13 cellular contexts compared by ENCODE assay signal in the genomic region with DNA sequence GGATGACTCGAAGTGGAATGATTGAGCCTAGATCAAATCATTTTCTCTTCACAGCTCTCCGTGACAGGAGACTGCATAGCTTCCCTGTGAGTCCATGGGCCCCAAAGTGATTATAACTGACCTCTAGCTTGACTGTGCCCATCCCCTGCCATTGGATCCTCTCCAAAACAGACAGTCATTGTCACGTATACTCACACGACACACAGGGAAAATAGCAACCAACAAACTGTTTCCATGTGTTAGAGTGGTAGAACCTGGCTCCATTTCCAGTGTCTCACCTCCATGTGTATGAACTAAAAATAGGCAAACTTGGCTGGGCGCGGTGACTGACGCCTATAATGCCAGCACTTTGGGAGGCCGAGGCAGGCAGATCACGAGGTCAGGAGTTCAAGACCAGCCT. TPM values are rescaled to one million over a fixed set of nuclear protein-coding genes. Genes with fewer than 3 reads are reported as not detected.
DNase-seq lines count a peak whose midpoint lies in the region; TF ChIP-seq lines count a peak whose summit lies in the region.
"Had no signal": no experiment of that assay in that cellular context is flagged by ENCODE, and none has a peak within 500 bp of the region (broad histone marks: within the 10 kb centered on the region; RNA-seq: fewer than 3 reads in every experiment).

No MANE protein-coding gene starts in this region.

- H3K9me3 ChIP-seq in MG63, result no peaks in the 10 kb centered on the region
- H3K9me3 ChIP-seq in mesodermal cell (ENCODE audit: control insufficient read depth, low read length), result no peaks in the 10 kb centered on the region
- H3K9me3 ChIP-seq in tibial artery, result no peaks in the 10 kb centered on the region
- no peaks in the 10 kb centered on the region for H3K9me3 ChIP-seq in transverse colon

- peak overlapping the region; percentile 47 for H3K27ac ChIP-seq in mesodermal cell (ENCODE audit: low read depth, low read length, severe bottlenecking)
- peak overlapping the region in 1 of 2 donors; percentile 46 for H3K27ac ChIP-seq in tibial artery
- H3K27ac ChIP-seq in transverse colon, result no peak overlapping the region

- TF ChIP-seq CTCF in tibial artery (IDR thresholded peaks at IDR 0.05), result no peak
- TF ChIP-seq CTCF in transverse colon (IDR thresholded peaks at IDR 0.05), result no peak

- no peaks in the 10 kb centered on the region for H3K27me3 ChIP-seq in MG63
- no peaks in the 10 kb centered on the region for H3K27me3 ChIP-seq in tibial artery
- no peaks in the 10 kb centered on the region for H3K27me3 ChIP-seq in transverse colon

- 94 to 96% methylated on average over 6 to 7 of the region's 9 CpGs for WGBS in mesodermal cell (ENCODE audit: insufficient coverage in 2 of 2), 2 experiments
- 82 to 90% methylated on average over 9 of the region's 9 CpGs for WGBS in transverse colon (ENCODE audit: low coverage in 1 of 2), 2 donors

- H3K36me3 ChIP-seq in MG63 (peaks cover 29% of the 10 kb centered on the region), mesodermal cell (ENCODE audit: control insufficient read depth, insufficient read depth, low read length) (peaks cover 30% of the 10 kb centered on the region), tibial artery (peaks cover 0 to 10% (median 0%) of the 10 kb centered on the region in 3 donors), transverse colon (no peaks in the 10 kb centered on the region)

- peak; percentile 58 for DNase-seq in COR-L47 (lab: John Stamatoyannopoulos, UW)
- peak; percentile 86 for DNase-seq in MG63
- peak; percentile 90 for DNase-seq in dedifferentiated amniotic fluid mesenchymal stem cell (ENCODE audit: extremely low spot score)
- DNase-seq in tibial artery, result no peak
- DNase-seq in transverse colon, result no peak
- DNase-seq in HuH-7 (ENCODE audit: low spot score), result no peak
- no peak for DNase-seq in NCI-H2107 treated with DMSO at 0.1 percent for 48 hours (lab: John Stamatoyannopoulos, UW; ENCODE audit: unreplicated experiment)
- DNase-seq: activated naive CD8-positive, alpha-beta T cell treated with anti-CD3 and anti-CD28 coated beads, Interleukin-2, amount 10 ng/mL, durations not matched to agents 7 days and 5 days; CD4-positive, CD25-positive, alpha-beta regulatory T cell; endodermal cell; stimulated activated naive CD4-positive, alpha-beta T cell had no signal

- intact Hi-C loops in tibial artery (cut with DNase I; ENCODE audit: low total_unique reads), result no loop called here
- intact Hi-C loops in transverse colon (cut with DNase I; ENCODE audit: low total_unique reads), result no loop called here

- no peak overlapping the region for H3K4me3 ChIP-seq in MG63
- no peak overlapping the region for H3K4me3 ChIP-seq in mesodermal cell (ENCODE audit: extremely low read depth, insufficient read depth, low read length, poor library complexity, severe bottlenecking)
- no peak overlapping the region for H3K4me3 ChIP-seq in tibial artery
- no peak overlapping the region for H3K4me3 ChIP-seq in transverse colon

- H3K4me1 ChIP-seq in mesodermal cell (ENCODE audit: control insufficient read depth, insufficient read depth, low read length, poor library complexity, severe bottlenecking) (peaks cover 31% of the 10 kb centered on the region), tibial artery (peaks cover 0 to 62% (median 29%) of the 10 kb centered on the region in 4 donors), transverse colon (peaks cover 11 to 33% (median 14%) of the 10 kb centered on the region in 4 donors)

- in situ Hi-C loops in transverse colon (cut with MboI; ENCODE audit: low pct_ligation_motif_present in 1 of 4, low pct_unique_long_range_greater_than_20kb in 1 of 4, low sequenced_read_pairs in 3 of 4), result no loop called here

- no peak for TF ChIP-seq POLR2A in transverse colon (IDR thresholded peaks at IDR 0.05)

- TF ChIP-seq EP300 in transverse colon (IDR thresholded peaks at IDR 0.05; ENCODE audit: low read depth), result no peak

RNA-seq across cellular contexts. Expression of a gene that starts 48.8 kb away (rescaled TPM):
- total RNA-seq in MG63 (2014; rRNA removed; shearing (Covaris generic); ENCODE audit: low replicate concordance), result 0.33 TPM in 1 of 2 replicates, not detected in the other
- 14.1 TPM for polyA plus RNA-seq in mesodermal cell (2013, experiment 1 of 2)
- polyA plus RNA-seq in mesodermal cell (2013, experiment 2 of 2), result 10.8 TPM
- under 1 TPM in 2 of 4 donors, not detected in 2; 0.55 to 0.79 TPM for total RNA-seq in transverse colon
- total RNA-seq: mesenteric fat pad had no signal

Comparison
In these comparisons a context has a peak if more than half of its experiments do, and no peak if none do; other contexts are left out.
1. DNase-seq: peak in COR-L47 (single experiment), MG63 (single experiment) and dedifferentiated amniotic fluid mesenchymal stem cell (single experiment); none in tibial artery (0 of 2), transverse colon (single experiment), HuH-7 (single experiment) and NCI-H2107 treated with DMSO at 0.1 percent for 48 hours (single experiment).